In genomic region chr7:77887567-77887966, GRCh38 we compare ENCODE assay signal across 11 cellular contexts.
DNase-seq lines count a peak whose midpoint lies in the region; ATAC-seq and TF ChIP-seq lines count a peak whose summit lies in the region.
"Had no signal": no experiment of that assay in that cellular context is flagged by ENCODE, and none has a peak within 500 bp of the region (broad histone marks: within the 10 kb centered on the region; RNA-seq: fewer than 3 reads in every experiment).

No MANE protein-coding gene starts in this region.

- no peak overlapping the region for H3K27ac ChIP-seq in left lung

- DNase-seq in AG20443 (ENCODE audit: low spot score), result peak; percentile 80
- DNase-seq in astrocyte of the spinal cord (ENCODE audit: low read depth, low spot score), result peak; percentile 65
- no peak for DNase-seq in left lung
- no peak for DNase-seq in DMS114 treated with DMSO at 0.1 percent for 48 hours (lab: John Stamatoyannopoulos, UW; ENCODE audit: unreplicated experiment)
- DNase-seq in stimulated activated CD4-positive, alpha-beta T cell treated with anti-CD3 and anti-CD28 coated beads, Interleukin-2, amount 100 ng/mL, for 24 hours, result no peak
- DNase-seq: NCI-H2081 treated with DMSO at 0.1 percent for 48 hours; stimulated activated CD4-positive, alpha-beta T cell treated with anti-CD3 and anti-CD28 coated beads, Interleukin-1b, Interleukin-23, amount 100 ng/mL, for 48 hours had no signal

- no peak for TF ChIP-seq CTCF in astrocyte of the spinal cord (IDR thresholded peaks at IDR 0.05; ENCODE audit: low read depth, low read length)
- no peak for TF ChIP-seq CTCF in left lung (IDR thresholded peaks at IDR 0.05)

- in situ Hi-C loops in astrocyte of the spinal cord (cut with HindIII; ENCODE audit: low sequenced_read_pairs), result no loop called here

- H3K9me3 ChIP-seq in left lung, result no peaks in the 10 kb centered on the region

- ATAC-seq in HG02763 (IDR thresholded peaks at IDR 0.05; ENCODE audit: unreplicated experiment), result peak; percentile 53
- peak; percentile 34 for ATAC-seq in left lung
- ATAC-seq in GM21723 (IDR thresholded peaks at IDR 0.05; ENCODE audit: unreplicated experiment), result no peak
- ATAC-seq in GM19395 (IDR thresholded peaks at IDR 0.05; ENCODE audit: unreplicated experiment), result no peak

- H3K4me3 ChIP-seq in astrocyte of the spinal cord (ENCODE audit: low read depth, low read length) (no peak overlapping the region), left lung (no peak overlapping the region)
- H3K4me3 ChIP-seq: coronary artery had no signal

- H3K36me3 ChIP-seq in left lung, result no peaks in the 10 kb centered on the region

- intact Hi-C loops in left lung (cut with DNase I), result no loop called here

- H3K4me1 ChIP-seq in left lung, result no peaks in the 10 kb centered on the region

- no peaks in the 10 kb centered on the region for H3K27me3 ChIP-seq in left lung

Comparison
In these comparisons a context has a peak if more than half of its experiments do, and no peak if none do; other contexts are left out.
1. DNase-seq: peak in AG20443 (single experiment) and astrocyte of the spinal cord (single experiment); none in left lung (0 of 2), DMS114 treated with DMSO at 0.1 percent for 48 hours (single experiment) and stimulated activated CD4-positive, alpha-beta T cell treated with anti-CD3 and anti-CD28 coated beads, Interleukin-2, amount 100 ng/mL, for 24 hours (0 of 2).
2. ATAC-seq: peak in HG02763 (single experiment) and left lung (single experiment); none in GM21723 (single experiment) and GM19395 (single experiment).